In the genomic region with DNA sequence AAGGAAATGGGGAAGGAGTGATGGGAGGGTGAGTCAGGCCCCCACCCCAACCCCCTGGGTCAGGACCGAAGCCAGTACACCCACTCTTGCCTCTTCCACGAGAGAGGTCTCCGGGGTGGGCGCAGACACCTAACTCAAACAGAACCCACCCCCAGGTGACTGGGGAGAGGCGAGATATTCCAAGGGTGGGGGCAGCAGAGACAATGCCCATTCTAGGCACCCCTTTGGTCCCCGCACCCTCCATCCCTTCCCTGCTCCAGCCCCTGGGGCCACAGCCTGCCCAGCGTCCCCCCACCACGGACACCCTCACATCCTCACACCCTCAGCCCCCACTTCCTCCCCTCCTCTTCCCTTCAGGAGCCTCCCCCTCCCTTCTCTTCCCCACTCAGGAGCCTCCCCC, we compare ENCODE assay signal across 7 cellular contexts. TPM values are rescaled to one million over a fixed set of nuclear protein-coding genes. Genes with fewer than 3 reads are reported as not detected.
DNase-seq lines count a peak whose midpoint lies in the region; ATAC-seq, FAIRE-seq and TF ChIP-seq lines count a peak whose summit lies in the region.

No MANE protein-coding gene starts in this region.

- peaks cover 0 to 2% of the 10 kb centered on the region in 2 experiments for H3K36me3 ChIP-seq in keratinocyte (ENCODE audit: control insufficient read depth in 2 of 2, extremely low read depth in 1 of 2, insufficient read depth in 2 of 2, low read length in 2 of 2)

- dilution Hi-C loops in keratinocyte (cut with MboI; ENCODE audit: extremely low pct_ligation_motif_present, low sequenced_read_pairs): no loop called here

- no peak for FAIRE-seq in keratinocyte (lab: Jason Lieb, UNC)

- no peak overlapping the region for H2AFZ ChIP-seq in keratinocyte (ENCODE audit: control insufficient read depth, low read length)

- no peak for ATAC-seq in stimulated activated memory B cell treated with anti-CD40 and anti-IgM and Interleukin-4, amounts not matched to agents 10 μg/mL and 1 μg/mL and 100 μg/mL, for 72 hours

- TF ChIP-seq CTCF in HL-60 (IDR thresholded peaks at IDR 0.05; ENCODE audit: insufficient read depth, low read length): no peak
- no peak for TF ChIP-seq CTCF in keratinocyte (optimal IDR thresholded peaks at IDR 0.05 in 1 of 3, IDR thresholded peaks at IDR 0.05 in 1 of 3, conservative IDR thresholded peaks at IDR 0.05 in 1 of 3; ENCODE audit: extremely low read depth in 1 of 3, insufficient read depth in 2 of 3, low read length in 3 of 3)

- H3K4me3 Mint-ChIP-seq in activated naive CD8-positive, alpha-beta T cell: peak overlapping the region; percentile 77
- peak overlapping the region; percentile 84 for H3K4me3 Mint-ChIP-seq in stimulated activated memory B cell treated with anti-CD40 and anti-IgM and Interleukin-4, amounts not matched to agents 10 μg/mL and 1 μg/mL and 100 μg/mL, for 72 hours

- H3K4me1 ChIP-seq in keratinocyte (ENCODE audit: control insufficient read depth, extremely low read depth, insufficient read depth, low read length): peaks cover 3% of the 10 kb centered on the region

- H3K9me3 Mint-ChIP-seq in activated naive CD8-positive, alpha-beta T cell (ENCODE audit: low read depth): peaks cover 6% of the 10 kb centered on the region
- H3K9me3 Mint-ChIP-seq in stimulated activated memory B cell treated with anti-CD40 and anti-IgM and Interleukin-4, amounts not matched to agents 10 μg/mL and 1 μg/mL and 100 μg/mL, for 72 hours: peaks cover 14% of the 10 kb centered on the region

- H3K79me2 ChIP-seq in keratinocyte (ENCODE audit: control insufficient read depth, insufficient read depth, low read length): peaks cover 4% of the 10 kb centered on the region

- no peak overlapping the region for H3K27ac Mint-ChIP-seq in activated naive CD8-positive, alpha-beta T cell
- peak overlapping the region; percentile 99 for H3K27ac Mint-ChIP-seq in stimulated activated memory B cell treated with anti-CD40 and anti-IgM and Interleukin-4, amounts not matched to agents 10 μg/mL and 1 μg/mL and 100 μg/mL, for 72 hours

- no peaks in the 10 kb centered on the region for H3K27me3 Mint-ChIP-seq in activated naive CD8-positive, alpha-beta T cell
- H3K27me3 Mint-ChIP-seq in stimulated activated memory B cell treated with anti-CD40 and anti-IgM and Interleukin-4, amounts not matched to agents 10 μg/mL and 1 μg/mL and 100 μg/mL, for 72 hours: no peaks in the 10 kb centered on the region

- H4K20me1 ChIP-seq in keratinocyte (ENCODE audit: control insufficient read depth, extremely low read depth, insufficient read depth, low read length): no peaks in the 10 kb centered on the region

- peaks cover 14% of the 10 kb centered on the region for H3K4me1 Mint-ChIP-seq in activated naive CD8-positive, alpha-beta T cell (ENCODE audit: low read depth)
- peaks cover 30% of the 10 kb centered on the region for H3K4me1 Mint-ChIP-seq in stimulated activated memory B cell treated with anti-CD40 and anti-IgM and Interleukin-4, amounts not matched to agents 10 μg/mL and 1 μg/mL and 100 μg/mL, for 72 hours

- H3K9me1 ChIP-seq in keratinocyte (ENCODE audit: control insufficient read depth, extremely low read depth, insufficient read depth, low read length): no peaks in the 10 kb centered on the region

- no peak overlapping the region for H3K9ac ChIP-seq in keratinocyte (ENCODE audit: control insufficient read depth, extremely low read depth, insufficient read depth, low read length)

- H3K27me3 ChIP-seq in HL-60 (ENCODE audit: insufficient read depth, poor library complexity, severe bottlenecking): no peaks in the 10 kb centered on the region
- H3K27me3 ChIP-seq in keratinocyte (ENCODE audit: control insufficient read depth, extremely low read depth, insufficient read depth, low read length): no peaks in the 10 kb centered on the region

- H3K4me3 ChIP-seq in HL-60 (replicated peaks; ENCODE audit: insufficient read depth, low read length) (peak overlapping the region; percentile 63), keratinocyte (ENCODE audit: control insufficient read depth in 2 of 3, extremely low read depth in 1 of 3, insufficient read depth in 2 of 3, low read depth in 1 of 3, low read length in 3 of 3) (peak overlapping the region; percentile 34 to 100 (median 47))

- H3K4me2 ChIP-seq in keratinocyte (ENCODE audit: control insufficient read depth, extremely low read depth, insufficient read depth, low read depth, low read length): peak overlapping the region; percentile 58

- no peak overlapping the region for H3K27ac ChIP-seq in HL-60 (replicated peaks)
- H3K27ac ChIP-seq in keratinocyte (ENCODE audit: control insufficient read depth, insufficient read depth, low read length): no peak overlapping the region

- peaks cover 8% of the 10 kb centered on the region for H3K9me3 ChIP-seq in keratinocyte (ENCODE audit: control insufficient read depth, low read depth, low read length)

- H3K36me3 Mint-ChIP-seq in activated naive CD8-positive, alpha-beta T cell: peaks cover 12% of the 10 kb centered on the region
- H3K36me3 Mint-ChIP-seq in stimulated activated memory B cell treated with anti-CD40 and anti-IgM and Interleukin-4, amounts not matched to agents 10 μg/mL and 1 μg/mL and 100 μg/mL, for 72 hours: peaks cover 40% of the 10 kb centered on the region

- DNase-seq in HL-60 (ENCODE audit: low read depth in 1 of 2, low spot score in 1 of 2) (no peak), keratinocyte (ENCODE audit: low read depth, low spot score) (no peak), NAMALWA (ENCODE audit: low spot score) (no peak), NCI-H1048 (lab: John Stamatoyannopoulos, UW) (no peak), glomerular visceral epithelial cell (ENCODE audit: extremely low spot score) (no peak)

RNA-seq across cellular contexts. Expression of a gene that starts 0.7 kb away (rescaled TPM):
- polyA plus RNA-seq in keratinocyte: 13.5 to 24.6 TPM (median 16.1 TPM) in 3 replicates
- polyA plus RNA-seq in keratinocyte (2011; ENCODE audit: low read depth): 5.8 TPM
- polyA plus RNA-seq in keratinocyte (2011; cell fraction: cytosol; rRNA removed): 13.1 and 22.8 TPM in 2 replicates
- polyA plus RNA-seq in keratinocyte (2011; cell fraction: nucleus; rRNA removed): 60.5 and 83.6 TPM in 2 replicates
- polyA plus RNA-seq in keratinocyte (2012; ENCODE audit: low replicate concordance): 17.9 and 35.7 TPM in 2 replicates
- polyA minus RNA-seq in keratinocyte: 7.7 to 16.0 TPM (median 13.8 TPM) in 3 replicates
- 25.5 TPM for polyA minus RNA-seq in keratinocyte (2011; cell fraction: cytosol; rRNA and poly(A)+ RNA removed)
- 32.1 and 33.8 TPM in 2 replicates for polyA minus RNA-seq in keratinocyte (2011; cell fraction: nucleus; rRNA and poly(A)+ RNA removed)

RNA-seq across cellular contexts. Expression of a gene that starts 38.3 kb away (rescaled TPM):
- 2.7 to 6.7 TPM (median 3.4 TPM) in 3 replicates for polyA plus RNA-seq in keratinocyte
- polyA plus RNA-seq in keratinocyte (2011; ENCODE audit: low read depth): 0.95 TPM
- polyA plus RNA-seq in keratinocyte (2011; cell fraction: cytosol; rRNA removed): 3.6 and 4.1 TPM in 2 replicates
- 11.4 and 11.7 TPM in 2 replicates for polyA plus RNA-seq in keratinocyte (2011; cell fraction: nucleus; rRNA removed)
- polyA plus RNA-seq in keratinocyte (2012; ENCODE audit: low replicate concordance): 1.1 and 1.6 TPM in 2 replicates
- 0.52 to 7.6 TPM (median 4.3 TPM) in 3 replicates for polyA minus RNA-seq in keratinocyte
- 2.9 TPM for polyA minus RNA-seq in keratinocyte (2011; cell fraction: cytosol; rRNA and poly(A)+ RNA removed)
- polyA minus RNA-seq in keratinocyte (2011; cell fraction: nucleus; rRNA and poly(A)+ RNA removed): 2.6 and 4.6 TPM in 2 replicates

RNA-seq across cellular contexts. Expression of a gene that starts 53.2 kb away (rescaled TPM):
- 6.9 to 8.5 TPM (median 8.4 TPM) in 3 replicates for polyA plus RNA-seq in keratinocyte
- 6.3 TPM for polyA plus RNA-seq in keratinocyte (2011; ENCODE audit: low read depth)
- polyA plus RNA-seq in keratinocyte (2011; cell fraction: cytosol; rRNA removed): 6.0 and 9.9 TPM in 2 replicates
- 10.7 and 11.2 TPM in 2 replicates for polyA plus RNA-seq in keratinocyte (2011; cell fraction: nucleus; rRNA removed)
- polyA plus RNA-seq in keratinocyte (2012; ENCODE audit: low replicate concordance): 6.3 and 7.4 TPM in 2 replicates
- 6.8 to 13.6 TPM (median 11.8 TPM) in 3 replicates for polyA minus RNA-seq in keratinocyte
- polyA minus RNA-seq in keratinocyte (2011; cell fraction: cytosol; rRNA and poly(A)+ RNA removed): 7.9 TPM
- 6.1 and 11.9 TPM in 2 replicates for polyA minus RNA-seq in keratinocyte (2011; cell fraction: nucleus; rRNA and poly(A)+ RNA removed)
